Comparison of ENCODE assay signal across 8 cellular contexts in genomic region chr3:187742351-187743171, GRCh38. TPM values are rescaled to one million over a fixed set of nuclear protein-coding genes. Genes with fewer than 3 reads are reported as not detected.
DNase-seq lines count a peak whose midpoint lies in the region; ATAC-seq and TF ChIP-seq lines count a peak whose summit lies in the region.

No MANE protein-coding gene starts in this region.

- peaks cover 17% of the 10 kb centered on the region for H3K79me2 ChIP-seq in trophoblast cell (ENCODE audit: control insufficient read depth, insufficient read depth, low read length, poor library complexity)

- peak in 1 of 4 donors; percentile 42 for TF ChIP-seq EP300 in sigmoid colon (IDR thresholded peaks at IDR 0.05)

- H3K9me3 Mint-ChIP-seq in activated T-helper 1 cell treated with anti-CD3 and anti-CD28 coated beads, Interleukin-12 subunit alpha, Interleukin-12 subunit beta, Interleukin-2, Interleukin-4 antibody, amounts not matched to agents 30 ng/mL and 10 ng/mL and 1 ng/mL, durations not matched to agents 14 hours and 24 hours and 36 hours, result no peaks in the 10 kb centered on the region

- no peak overlapping the region for H4K12ac ChIP-seq in trophoblast cell (ENCODE audit: low read depth, low read length)

- H3K36me3 ChIP-seq in sigmoid colon, result no peaks in the 10 kb centered on the region
- H3K36me3 ChIP-seq in trophoblast cell (ENCODE audit: control insufficient read depth in 1 of 2, insufficient read depth in 2 of 2, low read length in 2 of 2), result no peaks in the 10 kb centered on the region

- no peak overlapping the region for H3K4me2 ChIP-seq in trophoblast cell (ENCODE audit: low read length)

- peaks cover 35% of the 10 kb centered on the region for H3K79me1 ChIP-seq in trophoblast cell (ENCODE audit: low read length)

- TF ChIP-seq CTCF in sigmoid colon (IDR thresholded peaks at IDR 0.05), result peak in 1 of 4 experiments; percentile 4

- H3K4me3 Mint-ChIP-seq in activated T-helper 1 cell treated with anti-CD3 and anti-CD28 coated beads, Interleukin-12 subunit alpha, Interleukin-12 subunit beta, Interleukin-2, Interleukin-4 antibody, amounts not matched to agents 30 ng/mL and 10 ng/mL and 1 ng/mL, durations not matched to agents 14 hours and 24 hours and 36 hours, result peak overlapping the region; percentile 96

- no peak overlapping the region for H2BK120ac ChIP-seq in trophoblast cell (ENCODE audit: insufficient read depth, low read length, poor library complexity)

- H3K4me1 ChIP-seq in sigmoid colon, result peaks cover 3 to 60% (median 28%) of the 10 kb centered on the region in 4 donors
- peaks cover 6 to 18% of the 10 kb centered on the region in 2 experiments for H3K4me1 ChIP-seq in trophoblast cell (ENCODE audit: control insufficient read depth in 1 of 2, insufficient read depth in 2 of 2, low read length in 2 of 2)

- no peak for ATAC-seq in GM18870 (IDR thresholded peaks at IDR 0.05; ENCODE audit: unreplicated experiment)
- no peak for ATAC-seq in HG03039 (IDR thresholded peaks at IDR 0.05; ENCODE audit: unreplicated experiment)

- peaks cover 59% of the 10 kb centered on the region for H3K4me1 Mint-ChIP-seq in activated T-helper 1 cell treated with anti-CD3 and anti-CD28 coated beads, Interleukin-12 subunit alpha, Interleukin-12 subunit beta, Interleukin-2, Interleukin-4 antibody, amounts not matched to agents 30 ng/mL and 10 ng/mL and 1 ng/mL, durations not matched to agents 14 hours and 24 hours and 36 hours (ENCODE audit: low read depth)

- H3K4ac ChIP-seq in trophoblast cell (ENCODE audit: low read depth, low read length), result no peak overlapping the region

- H3K9me3 ChIP-seq in sigmoid colon (no peaks in the 10 kb centered on the region), trophoblast cell (ENCODE audit: insufficient read depth, low read depth, low read length) (no peaks in the 10 kb centered on the region)

- no peak for TF ChIP-seq POLR2A in sigmoid colon (IDR thresholded peaks at IDR 0.05)

- H3K27me3 Mint-ChIP-seq in activated T-helper 1 cell treated with anti-CD3 and anti-CD28 coated beads, Interleukin-12 subunit alpha, Interleukin-12 subunit beta, Interleukin-2, Interleukin-4 antibody, amounts not matched to agents 30 ng/mL and 10 ng/mL and 1 ng/mL, durations not matched to agents 14 hours and 24 hours and 36 hours (ENCODE audit: insufficient read depth), result no peaks in the 10 kb centered on the region

- no peak overlapping the region for H4K91ac ChIP-seq in trophoblast cell (ENCODE audit: low read depth, low read length)

- H3K4me3 ChIP-seq in sigmoid colon, result peak overlapping the region; percentile 53 to 88 (median 68)
- H3K4me3 ChIP-seq in trophoblast cell (ENCODE audit: low read depth, low read length), result no peak overlapping the region

- no peak overlapping the region for H3K18ac ChIP-seq in trophoblast cell (ENCODE audit: low read length)

- H3K27ac Mint-ChIP-seq in activated T-helper 1 cell treated with anti-CD3 and anti-CD28 coated beads, Interleukin-12 subunit alpha, Interleukin-12 subunit beta, Interleukin-2, Interleukin-4 antibody, amounts not matched to agents 30 ng/mL and 10 ng/mL and 1 ng/mL, durations not matched to agents 14 hours and 24 hours and 36 hours, result peak overlapping the region; percentile 98

- H3K27ac ChIP-seq in sigmoid colon (peak overlapping the region; percentile 90 to 99 (median 96)), trophoblast cell (ENCODE audit: low read depth, low read length) (no peak overlapping the region)

- no peak overlapping the region for H2BK12ac ChIP-seq in trophoblast cell (ENCODE audit: low read length)

- no peak overlapping the region for H2BK5ac ChIP-seq in trophoblast cell (ENCODE audit: low read depth, low read length, poor library complexity)

- H3K14ac ChIP-seq in trophoblast cell (ENCODE audit: low read length), result no peak overlapping the region

- H3K27me3 ChIP-seq in sigmoid colon (no peaks in the 10 kb centered on the region), trophoblast cell (ENCODE audit: insufficient read depth, low read length) (no peaks in the 10 kb centered on the region)

- 12 to 36% methylated on average over 13 of the region's 13 CpGs for WGBS in sigmoid colon, 2 donors
- WGBS in trophoblast cell (ENCODE audit: extremely low coverage, insufficient coverage, insufficient read length), result no CpG with 5 or more reads among the region's 13 CpGs

- no peak overlapping the region for H3K23ac ChIP-seq in trophoblast cell (ENCODE audit: low read length)

- no peak overlapping the region for H2AK5ac ChIP-seq in trophoblast cell (ENCODE audit: low read length)

- no peak overlapping the region for H4K8ac ChIP-seq in trophoblast cell (ENCODE audit: low read depth, low read length)

- H3K9ac ChIP-seq in trophoblast cell (ENCODE audit: low read length), result no peak overlapping the region

- H2AFZ ChIP-seq in trophoblast cell (ENCODE audit: insufficient read depth, low read length, poor library complexity), result no peak overlapping the region

- intact Hi-C loops in activated T-helper 1 cell treated with anti-CD3 and anti-CD28 coated beads, Interleukin-12 subunit alpha, Interleukin-12 subunit beta, Interleukin-2, Interleukin-4 antibody, amounts not matched to agents 30 ng/mL and 10 ng/mL and 1 ng/mL, durations not matched to agents 14 hours and 24 hours and 36 hours (cut with micrococcal nuclease), result loop anchor here (1.0 to 5.0 kb wide), 18 partner anchors 177 to 1580 kb away; partner anchors contain the start of gene LPP
- intact Hi-C loops in sigmoid colon (cut with DNase I), result loop anchor here (5.0 to 10.0 kb wide), 4 partner anchors 872 to 1140 kb away; no protein-coding TSS in a partner anchor

- DNase-seq in stimulated activated CD4-positive, alpha-beta T cell treated with anti-CD3 and anti-CD28 coated beads, Interleukin-12 subunit alpha, Interleukin-12 subunit beta, amount 100 ng/mL, for 48 hours (ENCODE audit: low read depth in 2 of 3, low spot score in 1 of 3), result peak in 2 of 3 donors; percentile 18 to 29
- DNase-seq in stimulated activated CD4-positive, alpha-beta T cell treated with anti-CD3 and anti-CD28 coated beads, Interleukin-4, amount 100 ng/mL, for 4 hours, result no peak
- DNase-seq in activated T-helper 1 cell treated with anti-CD3 and anti-CD28 coated beads, Interleukin-12 subunit alpha, Interleukin-12 subunit beta, Interleukin-2, Interleukin-4 antibody, amounts not matched to agents 30 ng/mL and 10 ng/mL and 1 ng/mL, durations not matched to agents 14 hours and 24 hours and 36 hours (ENCODE audit: low spot score), result no peak
- DNase-seq in globus pallidus (ENCODE audit: low spot score), result peak; percentile 51
- DNase-seq in sigmoid colon, result no peak
- DNase-seq in trophoblast cell, result no peak

- H3K36me3 Mint-ChIP-seq in activated T-helper 1 cell treated with anti-CD3 and anti-CD28 coated beads, Interleukin-12 subunit alpha, Interleukin-12 subunit beta, Interleukin-2, Interleukin-4 antibody, amounts not matched to agents 30 ng/mL and 10 ng/mL and 1 ng/mL, durations not matched to agents 14 hours and 24 hours and 36 hours (ENCODE audit: low read depth), result peaks cover 7% of the 10 kb centered on the region

RNA-seq across cellular contexts. Expression of gene BCL6, which starts 2.7 kb away (rescaled TPM):
- total RNA-seq in activated T-helper 1 cell treated with anti-CD3 and anti-CD28 coated beads, Interleukin-12 subunit alpha, Interleukin-12 subunit beta, Interleukin-2, Interleukin-4 antibody, amounts not matched to agents 30 ng/mL and 10 ng/mL and 1 ng/mL, durations not matched to agents 14 hours and 24 hours and 36 hours, result 38.8 and 42.1 TPM in 2 replicates
- 100 to 1,000 TPM in 1 of 4 donors, 10 to 100 TPM in 3; 51.4 to 233 (median 80.7) TPM for total RNA-seq in sigmoid colon
- 10 to 100 TPM in 1 of 3 donors, 1 to 10 TPM in 2; 4.9 to 30.6 (median 7.2) TPM for polyA plus RNA-seq in sigmoid colon
- 17.5 and 18.7 TPM in 2 replicates for polyA plus RNA-seq in trophoblast cell (2013)

RNA-seq across cellular contexts. Expression of gene RTP2, which starts 40.2 kb away (rescaled TPM):
- total RNA-seq in activated T-helper 1 cell treated with anti-CD3 and anti-CD28 coated beads, Interleukin-12 subunit alpha, Interleukin-12 subunit beta, Interleukin-2, Interleukin-4 antibody, amounts not matched to agents 30 ng/mL and 10 ng/mL and 1 ng/mL, durations not matched to agents 14 hours and 24 hours and 36 hours, result not detected in 2 replicates
- total RNA-seq in sigmoid colon, result not detected
- not detected for polyA plus RNA-seq in sigmoid colon
- polyA plus RNA-seq in trophoblast cell (2013), result not detected in 2 replicates

Comparison
In these comparisons a context has a peak if more than half of its experiments do, and no peak if none do; other contexts are left out.
1. DNase-seq: peak in stimulated activated CD4-positive, alpha-beta T cell treated with anti-CD3 and anti-CD28 coated beads, Interleukin-12 subunit alpha, Interleukin-12 subunit beta, amount 100 ng/mL, for 48 hours (2 of 3) and globus pallidus (single experiment); none in stimulated activated CD4-positive, alpha-beta T cell treated with anti-CD3 and anti-CD28 coated beads, Interleukin-4, amount 100 ng/mL, for 4 hours (0 of 2), activated T-helper 1 cell treated with anti-CD3 and anti-CD28 coated beads, Interleukin-12 subunit alpha, Interleukin-12 subunit beta, Interleukin-2, Interleukin-4 antibody, amounts not matched to agents 30 ng/mL and 10 ng/mL and 1 ng/mL, durations not matched to agents 14 hours and 24 hours and 36 hours (single experiment), sigmoid colon (single experiment) and trophoblast cell (0 of 2).